8 cellular contexts compared by ENCODE assay signal in the genomic region with DNA sequence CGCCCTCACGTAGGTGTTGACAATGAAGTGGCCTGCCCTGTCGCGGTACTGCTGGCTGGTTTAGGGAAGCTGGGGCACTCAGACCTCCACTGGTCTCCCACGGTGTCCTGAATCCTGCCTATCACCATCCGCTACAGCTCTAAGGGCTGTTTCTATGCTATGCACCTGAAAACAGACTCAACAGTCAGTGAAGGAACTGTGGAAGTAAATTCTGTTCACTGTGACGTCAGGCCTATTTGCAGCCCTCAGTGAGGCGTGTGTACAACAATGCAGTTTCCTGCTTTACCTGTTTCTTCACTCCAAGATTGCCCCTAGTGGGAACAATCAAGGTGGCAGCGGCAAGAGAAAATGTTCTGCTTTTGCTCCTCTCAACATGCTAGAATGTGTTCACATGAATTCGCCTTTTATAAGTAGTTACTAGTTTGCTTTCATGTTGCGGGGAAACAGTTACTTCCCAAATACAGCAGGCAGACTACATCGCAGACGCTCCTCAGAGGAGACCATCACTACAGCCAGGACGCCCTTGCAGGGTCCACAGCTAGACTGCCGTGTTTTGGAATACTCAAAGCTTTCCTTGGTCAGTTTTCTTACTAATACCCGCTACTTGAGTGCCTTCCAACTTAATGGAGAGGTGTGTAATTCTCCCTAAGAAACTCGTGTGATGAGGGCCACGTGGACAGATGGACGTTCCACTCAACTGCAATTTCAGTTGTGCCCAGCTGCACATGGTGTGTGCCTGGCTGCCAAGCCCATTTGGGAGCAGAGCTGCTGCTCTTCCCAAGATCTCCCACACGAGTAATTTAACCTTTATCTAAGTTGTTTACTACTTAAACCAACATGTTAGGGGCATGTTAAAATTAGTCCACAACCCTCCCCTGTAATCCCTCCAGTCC. TPM values are rescaled to one million over a fixed set of nuclear protein-coding genes. Genes with fewer than 3 reads are reported as not detected.
DNase-seq lines count a peak whose midpoint lies in the region; ATAC-seq and TF ChIP-seq lines count a peak whose summit lies in the region.

No MANE protein-coding gene starts in this region.

- peak overlapping the region; percentile 99 for H3K27ac Mint-ChIP-seq in type B pancreatic cell

- ATAC-seq in HG03045 (IDR thresholded peaks at IDR 0.05; ENCODE audit: unreplicated experiment) (peak; percentile 24), GM21723 (IDR thresholded peaks at IDR 0.05; ENCODE audit: unreplicated experiment) (no peak), HG03097 (IDR thresholded peaks at IDR 0.05; ENCODE audit: low FRiP score, unreplicated experiment) (no peak), HG03159 (IDR thresholded peaks at IDR 0.05; ENCODE audit: unreplicated experiment) (no peak)

- H3K4me1 Mint-ChIP-seq in type B pancreatic cell (ENCODE audit: unreplicated experiment) = peaks cover 38% of the 10 kb centered on the region

- no peaks in the 10 kb centered on the region for H3K9me3 Mint-ChIP-seq in type B pancreatic cell

- TF ChIP-seq CTCF in type B pancreatic cell (conservative IDR thresholded peaks at IDR 0.05) = no peak

- no peaks in the 10 kb centered on the region for H3K27me3 Mint-ChIP-seq in type B pancreatic cell

- peak overlapping the region; percentile 77 for H3K4me3 Mint-ChIP-seq in type B pancreatic cell

- peaks cover 15% of the 10 kb centered on the region for H3K36me3 Mint-ChIP-seq in type B pancreatic cell

- DNase-seq in ELF-1 (ENCODE audit: low read depth, low spot score) = peak; percentile 60
- peak; percentile 38 for DNase-seq in RKO (ENCODE audit: low spot score)
- peak; percentile 62 for DNase-seq in germinal center (ENCODE audit: low spot score)
- DNase-seq in type B pancreatic cell (ENCODE audit: extremely low spot score, unreplicated experiment) = no peak

RNA-seq across cellular contexts. Expression of gene DIDO1, which starts 25.4 kb away (rescaled TPM):
- total RNA-seq in type B pancreatic cell (ENCODE audit: low replicate concordance) = 49.7 and 58.1 TPM in 2 replicates

RNA-seq across cellular contexts. Expression of gene GID8, which starts 37.0 kb away (rescaled TPM):
- total RNA-seq in type B pancreatic cell (ENCODE audit: low replicate concordance) = 55.8 and 68.7 TPM in 2 replicates

RNA-seq across cellular contexts. Expression of gene TCFL5, which starts 39.3 kb away (rescaled TPM):
- total RNA-seq in type B pancreatic cell (ENCODE audit: low replicate concordance) = 6.1 and 11.8 TPM in 2 replicates

RNA-seq across cellular contexts. Expression of gene SLC17A9, which starts 51.6 kb away (rescaled TPM):
- 3.9 and 5.6 TPM in 2 replicates for total RNA-seq in type B pancreatic cell (ENCODE audit: low replicate concordance)
